ENCODE assay signal across 8 cellular contexts in genomic region chr9:129487658-129488483, GRCh38.
DNase-seq lines count a peak whose midpoint lies in the region; ATAC-seq, FAIRE-seq and TF ChIP-seq lines count a peak whose summit lies in the region.

No MANE protein-coding gene starts in this region.

- no peaks in the 10 kb centered on the region for H3K9me3 Mint-ChIP-seq in activated naive CD8-positive, alpha-beta T cell treated with anti-CD3 and anti-CD28 coated beads, Interleukin-2, amount 50 U/mL, for 24 hours

- 9 to 13% methylated on average over 31 to 46 of the region's 46 CpGs for WGBS in heart right ventricle, 2 donors

- peak overlapping the region; percentile 60 for H3K4me2 ChIP-seq in OCI-LY1 (ENCODE audit: low read length)

- DNase-seq in AG09309 (ENCODE audit: low read depth) (no peak), heart right ventricle (peak; percentile 53 to 65), posterior vena cava (ENCODE audit: low spot score) (peak; percentile 90), D721Med (ENCODE audit: insufficient read length, low spot score) (no peak), NCI-H226 (no peak)
- DNase-seq in activated naive CD8-positive, alpha-beta T cell treated with anti-CD3 and anti-CD28 coated beads, Interleukin-2, amount 50 U/mL, for 24 hours: peak; percentile 71

- peaks cover 20% of the 10 kb centered on the region for H3K36me3 Mint-ChIP-seq in activated naive CD8-positive, alpha-beta T cell treated with anti-CD3 and anti-CD28 coated beads, Interleukin-2, amount 50 U/mL, for 24 hours (ENCODE audit: low read depth)

- peak overlapping the region; percentile 27 for H3K4me3 ChIP-seq in AG09309 (ENCODE audit: control insufficient read depth, low read depth, low read length)
- peak overlapping the region; percentile 58 for H3K4me3 ChIP-seq in OCI-LY1 (ENCODE audit: low read depth, low read length, poor library complexity, severe bottlenecking)
- peak overlapping the region; percentile 44 to 61 (median 56) for H3K4me3 ChIP-seq in heart right ventricle

- ATAC-seq in GM21576 (IDR thresholded peaks at IDR 0.05; ENCODE audit: unreplicated experiment) (peak; percentile 5), heart right ventricle (peak in 5 of 8 donors; percentile 0 to 12 (median 5))
- peak; percentile 23 for ATAC-seq in activated naive CD8-positive, alpha-beta T cell treated with anti-CD3 and anti-CD28 coated beads, Interleukin-2, amount 50 U/mL, for 24 hours

- peak overlapping the region; percentile 81 for H3K4me3 Mint-ChIP-seq in activated naive CD8-positive, alpha-beta T cell treated with anti-CD3 and anti-CD28 coated beads, Interleukin-2, amount 50 U/mL, for 24 hours

- intact Hi-C loops in heart right ventricle (cut with DNase I) (loop anchor here in 6 of 10 donors (2.0 to 10.0 kb wide), 7 partner anchors 76 to 347 kb away; partner anchors contain the start of gene IER5L (in 1 of the 6)), posterior vena cava (cut with DNase I) (no loop called here)

- peaks cover 74% of the 10 kb centered on the region for H3K4me1 Mint-ChIP-seq in activated naive CD8-positive, alpha-beta T cell treated with anti-CD3 and anti-CD28 coated beads, Interleukin-2, amount 50 U/mL, for 24 hours

- H3K9me2 ChIP-seq in OCI-LY1 (ENCODE audit: low read depth, low read length): no peaks in the 10 kb centered on the region

- no peaks in the 10 kb centered on the region for H4K20me1 ChIP-seq in OCI-LY1 (ENCODE audit: insufficient read depth, low read length)

- no peaks in the 10 kb centered on the region for H3K27me3 Mint-ChIP-seq in activated naive CD8-positive, alpha-beta T cell treated with anti-CD3 and anti-CD28 coated beads, Interleukin-2, amount 50 U/mL, for 24 hours

- TF ChIP-seq CTCF in AG09309 (IDR thresholded peaks at IDR 0.05; ENCODE audit: control insufficient read depth, insufficient read depth, low read depth, low read length, missing control alignments): no peak
- no peak for TF ChIP-seq CTCF in OCI-LY1 (IDR thresholded peaks at IDR 0.05; ENCODE audit: low read length)
- TF ChIP-seq CTCF in heart right ventricle (IDR thresholded peaks at IDR 0.05): no peak
- no peak for TF ChIP-seq CTCF in D721Med (IDR thresholded peaks at IDR 0.05; ENCODE audit: insufficient read depth, missing control alignments)

- H2AFZ ChIP-seq in OCI-LY1 (ENCODE audit: low read length): no peak overlapping the region

- H3K4me1 ChIP-seq in OCI-LY1 (ENCODE audit: insufficient read depth, low read length, severe bottlenecking) (peaks cover 15% of the 10 kb centered on the region), heart right ventricle (peaks cover 33 to 94% (median 70%) of the 10 kb centered on the region in 9 donors)

- no peak overlapping the region; the same call in 1 of the 2 replicates for H3K9ac ChIP-seq in OCI-LY1 (ENCODE audit: low read length)

- no peaks in the 10 kb centered on the region for H3K36me3 ChIP-seq in OCI-LY1 (ENCODE audit: insufficient read depth, low read length)
- H3K36me3 ChIP-seq in heart right ventricle: peaks cover 0 to 11% (median 0%) of the 10 kb centered on the region in 9 donors

- H3K27ac Mint-ChIP-seq in activated naive CD8-positive, alpha-beta T cell treated with anti-CD3 and anti-CD28 coated beads, Interleukin-2, amount 50 U/mL, for 24 hours: peak overlapping the region; percentile 94

- H3K79me2 ChIP-seq in OCI-LY1 (ENCODE audit: insufficient read depth, low read length): no peaks in the 10 kb centered on the region

- FAIRE-seq in D721Med (lab: Jason Lieb, UNC): no peak

- no peaks in the 10 kb centered on the region for H3K27me3 ChIP-seq in OCI-LY1 (ENCODE audit: insufficient read depth, low read length)
- H3K27me3 ChIP-seq in heart right ventricle: no peaks in the 10 kb centered on the region

- H3K9me3 ChIP-seq in OCI-LY1 (ENCODE audit: low read length): no peaks in the 10 kb centered on the region
- no peaks in the 10 kb centered on the region for H3K9me3 ChIP-seq in heart right ventricle

- H3F3A ChIP-seq in OCI-LY1 (ENCODE audit: insufficient read depth, low read length): no peaks in the 10 kb centered on the region

- no peak overlapping the region for H3K27ac ChIP-seq in OCI-LY1 (ENCODE audit: low read depth, low read length, poor library complexity, severe bottlenecking)
- peak overlapping the region; percentile 96 to 100 (median 99) for H3K27ac ChIP-seq in heart right ventricle

Comparison
In these comparisons a context has a peak if more than half of its experiments do, and no peak if none do; other contexts are left out.
1. DNase-seq: peak in activated naive CD8-positive, alpha-beta T cell treated with anti-CD3 and anti-CD28 coated beads, Interleukin-2, amount 50 U/mL, for 24 hours (single experiment), heart right ventricle (2 of 2) and posterior vena cava (single experiment); none in AG09309 (single experiment), D721Med (single experiment) and NCI-H226 (single experiment).
2. intact Hi-C loops: an anchor here in heart right ventricle (2.0 to 10.0 kb wide); none called in posterior vena cava.
3. Peak in every context shown above with its lines, with median percentiles within 50 percentile points of each other: H3K4me3 ChIP-seq and ATAC-seq.